In the genomic region with DNA sequence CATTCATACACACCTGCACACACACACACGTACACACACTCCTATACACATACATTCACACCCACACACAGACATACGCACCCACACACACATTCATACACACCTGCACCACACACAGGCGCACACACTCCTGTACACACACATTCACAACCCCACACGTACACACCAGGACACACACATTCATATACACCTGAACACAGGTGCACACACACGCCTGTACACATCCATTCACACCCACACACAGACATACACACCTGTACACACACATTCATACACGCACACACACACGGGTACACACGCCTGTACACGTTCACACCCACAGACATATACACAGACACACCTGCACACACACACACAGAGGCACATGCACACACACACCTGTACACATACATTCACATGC, we compare ENCODE assay signal across 26 cellular contexts.
"Had no signal": no experiment of that assay in that cellular context is flagged by ENCODE, and none has a peak within 500 bp of the region (broad histone marks: within the 10 kb centered on the region; RNA-seq: fewer than 3 reads in every experiment).

No MANE protein-coding gene starts in this region.

- H3K9me3 ChIP-seq: colonic mucosa, esophagus squamous epithelium, lower lobe of right lung, psoas muscle, thyroid gland, uterus had no signal

- DNase-seq: central memory CD4-positive, alpha-beta T cell; colonic mucosa; dermis blood vessel endothelial cell; effector memory CD4-positive, alpha-beta T cell; erythroblast; esophagus squamous epithelium; foreskin melanocyte; hypothalamus; immature natural killer cell; islet precursor cell; kidney glomerular epithelial cell; left colon; left ventricle myocardium inferior; natural killer cell; stimulated activated CD4-positive, alpha-beta T cell treated with anti-CD3 and anti-CD28 coated beads, Interleukin-12 subunit alpha, Interleukin-12 subunit beta, amount 100 ng/mL, for 4 hours; stimulated activated CD4-positive, alpha-beta T cell treated with anti-CD3 and anti-CD28 coated beads, Interleukin-1b, Interleukin-23, amount 100 ng/mL, for 48 hours; stimulated activated CD4-positive, alpha-beta T cell treated with anti-CD3 and anti-CD28 coated beads, Interleukin-4, amount 100 ng/mL, for 1 hour; stimulated activated CD8-positive, alpha-beta memory T cell treated with anti-CD3 and anti-CD28 coated beads, Interleukin-4, amount 100 ng/mL, for 48 hours; stimulated activated naive CD4-positive, alpha-beta T cell treated with Interleukin-2 at 50 U/mL for 16 hours; stomach; thyroid gland; uterus had no signal

- H3K4me1 ChIP-seq: colonic mucosa, left ventricle myocardium inferior, lower lobe of right lung, psoas muscle, stomach, thyroid gland, uterus had no signal

- H3K4me3 ChIP-seq: colonic mucosa, esophagus squamous epithelium, left ventricle myocardium inferior, lower lobe of right lung, psoas muscle, smooth muscle cell, stomach, thyroid gland, uterus had no signal

- H3K36me3 ChIP-seq: colonic mucosa, esophagus squamous epithelium, left ventricle myocardium inferior, lower lobe of right lung, stomach, thyroid gland, uterus had no signal

- H3K27me3 ChIP-seq: colonic mucosa, thyroid gland, uterus had no signal

- ATAC-seq: left colon, lower lobe of right lung, psoas muscle, sciatic nerve had no signal

- H3K27ac ChIP-seq: colonic mucosa, esophagus squamous epithelium, left ventricle myocardium inferior, lower lobe of right lung, psoas muscle, stomach, thyroid gland, uterus had no signal

- H3K4me2 ChIP-seq: smooth muscle cell had no signal
